ENCODE assay signal across 20 cellular contexts in genomic region chr16:48076455-48077012, GRCh38.
DNase-seq lines count a peak whose midpoint lies in the region; ATAC-seq and TF ChIP-seq lines count a peak whose summit lies in the region.
"Had no signal": no experiment of that assay in that cellular context is flagged by ENCODE, and none has a peak within 500 bp of the region (broad histone marks: within the 10 kb centered on the region; RNA-seq: fewer than 3 reads in every experiment).

No MANE protein-coding gene starts in this region.

- POLR2A ChIA-PET in A673 (lab: Charles Lee; ENCODE audit: low non-redundant PET), result no interaction called here

- H3K27me3 ChIP-seq in foreskin keratinocyte (peaks cover 16% of the 10 kb centered on the region), A673 (replicated peaks; ENCODE audit: insufficient read depth, low read depth, low read length, poor library complexity) (peaks cover 22% of the 10 kb centered on the region), gastrocnemius medialis (no peaks in the 10 kb centered on the region)
- H3K27me3 ChIP-seq: left lung had no signal

- no peak for TF ChIP-seq CTCF in foreskin keratinocyte (conservative IDR thresholded peaks at IDR 0.05)
- TF ChIP-seq CTCF in A673 (conservative IDR thresholded peaks at IDR 0.05; ENCODE audit: low read depth, low read length), result no peak
- TF ChIP-seq CTCF in gastrocnemius medialis (IDR thresholded peaks at IDR 0.05 in 4 of 5, conservative IDR thresholded peaks at IDR 0.05 in 1 of 5), result no peak

- DNase-seq in M059J (ENCODE audit: low read depth), result peak; percentile 40
- peak; percentile 53 for DNase-seq in astrocyte of the hippocampus (ENCODE audit: low read depth, low spot score)
- peak; percentile 8 for DNase-seq in kidney glomerular epithelial cell (lab: John Stamatoyannopoulos, UW)
- DNase-seq in foreskin keratinocyte, result no peak
- DNase-seq in A673 (ENCODE audit: low spot score), result no peak
- no peak for DNase-seq in substantia nigra (lab: John Stamatoyannopoulos, UW)
- DNase-seq in gastrocnemius medialis, result no peak
- DNase-seq: activated CD8-positive, alpha-beta memory T cell treated with anti-CD3 and anti-CD28 coated beads for 24 hours; activated naive CD8-positive, alpha-beta T cell treated with anti-CD3 and anti-CD28 coated beads, Interleukin-2, amount 10 ng/mL, durations not matched to agents 7 days and 5 days; caudate nucleus; effector CD4-positive, alpha-beta T cell; left lung; NCI-H1694; NCI-H446 treated with DMSO at 0.1 percent for 48 hours; stimulated activated CD4-positive, alpha-beta T cell treated with anti-CD3 and anti-CD28 coated beads, Interleukin-4, amount 100 ng/mL, for 4 hours; stimulated activated CD8-positive, alpha-beta memory T cell treated with anti-CD3 and anti-CD28 coated beads, Interleukin-4, amount 100 ng/mL, for 48 hours had no signal

- in situ Hi-C loops in gastrocnemius medialis (cut with MboI; ENCODE audit: low sequenced_read_pairs in 4 of 4), result no loop called here

- H3K4me3 ChIP-seq in A673 (ENCODE audit: low read depth, low read length, poor library complexity, severe bottlenecking), result no peak overlapping the region
- no peak overlapping the region for H3K4me3 ChIP-seq in gastrocnemius medialis
- H3K4me3 ChIP-seq: left lung, skin epidermis, thoracic aorta had no signal

- ATAC-seq in foreskin keratinocyte (no peak), gastrocnemius medialis (no peak)
- ATAC-seq: activated CD4-positive, CD25-positive, alpha-beta regulatory T cell treated with anti-CD3 and anti-CD28 coated beads, Interleukin-2, amount 50 U/mL, for 24 hours; HCT116; left lung had no signal

- H3K4me1 ChIP-seq in foreskin keratinocyte (no peaks in the 10 kb centered on the region), A673 (ENCODE audit: insufficient read depth, low read length, poor library complexity, severe bottlenecking) (no peaks in the 10 kb centered on the region), gastrocnemius medialis (no peaks in the 10 kb centered on the region)
- H3K4me1 ChIP-seq: left lung had no signal

- BruUV-seq in A673 (replicated peaks; lab: Mats Ljungman, UMichigan), result no TSS peak

- no peak overlapping the region for H3K27ac ChIP-seq in foreskin keratinocyte
- no peak overlapping the region for H3K27ac ChIP-seq in A673 (ENCODE audit: low read depth, low read length, poor library complexity, severe bottlenecking)
- no peak overlapping the region for H3K27ac ChIP-seq in substantia nigra (ENCODE audit: low read depth, low read length, poor library complexity, severe bottlenecking)
- no peak overlapping the region for H3K27ac ChIP-seq in gastrocnemius medialis
- H3K27ac ChIP-seq: left lung, skin epidermis, thoracic aorta had no signal

- CTCF ChIA-PET in A673 (lab: Charles Lee), result no interaction called here

- intact Hi-C loops in A673 (cut with micrococcal nuclease; ENCODE audit: unreplicated experiment) (no loop called here), gastrocnemius medialis (cut with DNase I; ENCODE audit: low total_unique reads) (no loop called here)

- H3K9me3 ChIP-seq in A673 (ENCODE audit: low read depth, low read length, poor library complexity, severe bottlenecking), result no peaks in the 10 kb centered on the region
- no peaks in the 10 kb centered on the region for H3K9me3 ChIP-seq in gastrocnemius medialis
- H3K9me3 ChIP-seq: left lung, thoracic aorta had no signal

- TF ChIP-seq POLR2A in gastrocnemius medialis (IDR thresholded peaks at IDR 0.05), result no peak

- H3K36me3 ChIP-seq in A673 (ENCODE audit: insufficient read depth, low read length, poor library complexity, severe bottlenecking) (no peaks in the 10 kb centered on the region), gastrocnemius medialis (no peaks in the 10 kb centered on the region)
- H3K36me3 ChIP-seq: left lung, thoracic aorta had no signal

Comparison
In these comparisons a context has a peak if more than half of its experiments do, and no peak if none do; other contexts are left out.
1. DNase-seq: peak in M059J (single experiment), astrocyte of the hippocampus (single experiment) and kidney glomerular epithelial cell (single experiment); none in foreskin keratinocyte (0 of 2), A673 (single experiment), substantia nigra (0 of 49) and gastrocnemius medialis (0 of 2).